ENCODE assay signal across 8 cellular contexts in the genomic region with DNA sequence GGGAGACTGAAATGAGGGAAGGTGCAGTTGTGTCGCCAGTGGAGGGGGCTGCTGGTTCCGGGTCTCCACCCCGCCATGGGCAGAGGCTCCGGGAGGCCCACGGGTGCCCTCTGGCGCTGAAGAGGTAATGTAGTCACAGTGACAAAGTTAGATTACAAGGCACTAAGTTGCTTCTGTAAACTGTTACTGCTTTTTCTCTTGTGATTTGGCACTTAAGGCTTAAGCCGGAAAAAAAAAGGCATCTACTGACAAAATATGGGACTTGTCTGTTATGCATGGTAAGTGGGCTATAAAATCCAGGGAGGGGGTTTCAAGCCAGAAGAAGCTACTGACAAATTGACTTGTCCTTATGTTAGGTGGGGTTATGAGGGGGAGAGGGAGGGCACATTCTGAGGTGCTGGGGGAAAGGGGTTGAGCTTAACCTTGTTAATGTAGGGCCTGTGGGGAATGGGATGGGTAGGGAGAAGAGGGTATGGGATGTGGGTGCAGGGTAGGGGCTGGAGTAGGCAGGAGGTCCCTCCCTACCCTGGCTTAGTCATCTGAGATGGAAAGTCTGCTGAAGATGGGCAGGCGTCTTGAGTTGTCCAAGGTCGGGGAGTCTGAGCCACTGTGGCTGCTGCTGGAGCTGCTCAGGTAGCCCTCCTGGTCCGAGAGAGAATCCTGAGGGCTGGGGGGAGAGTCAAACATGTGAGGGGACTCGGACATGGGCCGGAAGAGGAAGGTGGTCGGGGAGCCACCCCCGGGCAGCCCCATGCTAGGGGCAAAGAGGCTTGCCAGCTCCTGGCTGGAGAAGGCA. TPM values are rescaled to one million over a fixed set of nuclear protein-coding genes. Genes with fewer than 3 reads are reported as not detected.
DNase-seq lines count a peak whose midpoint lies in the region; ATAC-seq and TF ChIP-seq lines count a peak whose summit lies in the region.

No MANE protein-coding gene starts in this region.

- ATAC-seq in lower lobe of right lung, result peak; percentile 29 to 32
- no peak for ATAC-seq in HG03108 (IDR thresholded peaks at IDR 0.05; ENCODE audit: unreplicated experiment)

- TF ChIP-seq CTCF in A673 (conservative IDR thresholded peaks at IDR 0.05; ENCODE audit: low read depth, low read length) (peak; percentile 86), dorsolateral prefrontal cortex (IDR thresholded peaks at IDR 0.05 in 54 of 56, conservative IDR thresholded peaks at IDR 0.05 in 2 of 56; ENCODE audit: low read depth in 1 of 56, partially characterized antibody in 56 of 56) (peak; percentile 48 to 87 (median 76)), lower lobe of right lung (IDR thresholded peaks at IDR 0.05) (peak; percentile 72)

- peak; percentile 36 for TF ChIP-seq POLR2A in GM18951 (IDR thresholded peaks at IDR 0.05; ENCODE audit: extremely low read depth, insufficient read depth, insufficient read length)

- no peaks in the 10 kb centered on the region for H3K9me3 ChIP-seq in A673 (ENCODE audit: low read depth, low read length, poor library complexity, severe bottlenecking)
- no peaks in the 10 kb centered on the region for H3K9me3 ChIP-seq in lower lobe of right lung

- CTCF ChIA-PET in A673 (lab: Charles Lee), result interaction anchor here (0.5 to 1.8 kb wide), 5 partner anchors 11 to 542 kb away, joined by 3 to 22 read pairs (median 3); no protein-coding TSS in a partner anchor

- H3K27ac ChIP-seq in A673 (ENCODE audit: low read depth, low read length, poor library complexity, severe bottlenecking) (peak overlapping the region; percentile 55), dorsolateral prefrontal cortex (peak overlapping the region in 58 of 59 donors; percentile 39 to 99 (median 91)), lower lobe of right lung (peak overlapping the region; percentile 100)

- POLR2A ChIA-PET in A673 (lab: Charles Lee; ENCODE audit: low non-redundant PET), result no interaction called here

- peaks cover 33% of the 10 kb centered on the region for H3K36me3 ChIP-seq in A673 (ENCODE audit: insufficient read depth, low read length, poor library complexity, severe bottlenecking)
- peaks cover 50% of the 10 kb centered on the region for H3K36me3 ChIP-seq in lower lobe of right lung

- intact Hi-C loops in A673 (cut with micrococcal nuclease; ENCODE audit: unreplicated experiment) (loop anchor here (1.0 to 5.0 kb wide), 3 partner anchors 242 to 541 kb away; no protein-coding TSS in a partner anchor), dorsolateral prefrontal cortex (cut with DNase I) (loop anchor here in 1 of 2 donors (2.0 to 10.0 kb wide), 3 partner anchors 97 to 540 kb away; no protein-coding TSS in a partner anchor), lower lobe of right lung (cut with DNase I) (no loop called here)

- in situ Hi-C loops in GM18951 (cut with MboI; ENCODE audit: low sequenced_read_pairs, unreplicated experiment), result no loop called here

- H3K4me1 ChIP-seq in A673 (ENCODE audit: insufficient read depth, low read length, poor library complexity, severe bottlenecking), result peaks cover 29% of the 10 kb centered on the region
- H3K4me1 ChIP-seq in lower lobe of right lung, result peaks cover 53% of the 10 kb centered on the region

- no TSS peak for BruUV-seq in A673 (replicated peaks; lab: Mats Ljungman, UMichigan)

- peak overlapping the region; percentile 74 for H3K4me3 ChIP-seq in A673 (ENCODE audit: low read depth, low read length, poor library complexity, severe bottlenecking)
- peak overlapping the region; percentile 49 to 83 (median 66) for H3K4me3 ChIP-seq in dorsolateral prefrontal cortex
- peak overlapping the region; percentile 86 for H3K4me3 ChIP-seq in lower lobe of right lung

- peak; percentile 93 for DNase-seq in A673 (ENCODE audit: low spot score)
- peak; percentile 77 for DNase-seq in NCI-H748 (lab: John Stamatoyannopoulos, UW; ENCODE audit: unreplicated experiment)
- DNase-seq in activated CD4-positive, alpha-beta T cell treated with anti-CD3 and anti-CD28 coated beads, Interleukin-2, amount 50 U/mL, for 48 hours, result peak; percentile 81 to 87
- peak; percentile 35 to 82 (median 76) for DNase-seq in dorsolateral prefrontal cortex
- DNase-seq in lower lobe of right lung, result peak; percentile 91
- DNase-seq in stimulated activated CD4-positive, alpha-beta T cell treated with anti-CD3 and anti-CD28 coated beads, TNF-alpha, amount 100 ng/mL, for 1 hour (ENCODE audit: low read depth in 3 of 3, low spot score in 1 of 3), result peak; percentile 73 to 76 (median 74)

- H3K27me3 ChIP-seq in A673 (replicated peaks; ENCODE audit: insufficient read depth, low read depth, low read length, poor library complexity), result no peaks in the 10 kb centered on the region
- peaks cover 0 to 47% (median 22%) of the 10 kb centered on the region in 45 donors for H3K27me3 ChIP-seq in dorsolateral prefrontal cortex
- H3K27me3 ChIP-seq in lower lobe of right lung (ENCODE audit: low read depth), result no peaks in the 10 kb centered on the region

RNA-seq across cellular contexts. Expression of a gene that starts 3.7 kb away (rescaled TPM):
- total RNA-seq in A673 (2021) (69.5 and 77.1 TPM in 2 replicates), dorsolateral prefrontal cortex (100 to 1,000 TPM in 78 of 120 experiments, 10 to 100 TPM in 42; 50.7 to 283 (median 111) TPM), lower lobe of right lung (199 TPM)
